ENCODE assay signal across 10 cellular contexts in genomic region chr3:101065962-101066361, GRCh38.
A peak's percentile ranks its signal among the peaks of the same experiment; 100 is the strongest.
DNase-seq lines count a peak whose midpoint lies in the region; TF ChIP-seq lines count a peak whose summit lies in the region.
"Had no signal": no experiment of that assay in that cellular context is flagged by ENCODE, and none has a peak within 500 bp of the region (broad histone marks: within the 10 kb centered on the region; RNA-seq: fewer than 3 reads in every experiment).

No MANE protein-coding gene starts in this region.

- H3K27me3 Mint-ChIP-seq in activated CD4-positive, alpha-beta memory T cell treated with anti-CD3 and anti-CD28 coated beads, Interleukin-2, amount 10 ng/mL, durations not matched to agents 7 days and 5 days, result peaks cover 12% of the 10 kb centered on the region
- H3K27me3 Mint-ChIP-seq: type B pancreatic cell had no signal

- H3K4me1 Mint-ChIP-seq in activated CD4-positive, alpha-beta memory T cell treated with anti-CD3 and anti-CD28 coated beads, Interleukin-2, amount 10 ng/mL, durations not matched to agents 7 days and 5 days, result peaks cover 1% of the 10 kb centered on the region

- H3K4me1 ChIP-seq in transverse colon, result peaks cover 6 to 34% (median 11%) of the 10 kb centered on the region in 4 donors

- POLR2A ChIA-PET in activated CD4-positive, alpha-beta memory T cell treated with anti-CD3 and anti-CD28 coated beads, Interleukin-2, amount 10 ng/mL, durations not matched to agents 7 days and 5 days (lab: Charles Lee), result no interaction called here

- no peaks in the 10 kb centered on the region for H3K9me3 ChIP-seq in transverse colon

- no peaks in the 10 kb centered on the region for H3K36me3 Mint-ChIP-seq in activated CD4-positive, alpha-beta memory T cell treated with anti-CD3 and anti-CD28 coated beads, Interleukin-2, amount 10 ng/mL, durations not matched to agents 7 days and 5 days (ENCODE audit: low read depth)
- H3K36me3 Mint-ChIP-seq: type B pancreatic cell had no signal

- H3K36me3 ChIP-seq in transverse colon, result no peaks in the 10 kb centered on the region

- peaks cover 2% of the 10 kb centered on the region for H3K9me3 Mint-ChIP-seq in activated CD4-positive, alpha-beta memory T cell treated with anti-CD3 and anti-CD28 coated beads, Interleukin-2, amount 10 ng/mL, durations not matched to agents 7 days and 5 days
- H3K9me3 Mint-ChIP-seq: type B pancreatic cell had no signal

- H3K27me3 ChIP-seq in transverse colon, result no peaks in the 10 kb centered on the region

- H3K27ac Mint-ChIP-seq in activated CD4-positive, alpha-beta memory T cell treated with anti-CD3 and anti-CD28 coated beads, Interleukin-2, amount 10 ng/mL, durations not matched to agents 7 days and 5 days, result no peak overlapping the region
- H3K27ac Mint-ChIP-seq: T-helper 1 cell treated with Interleukin-12 subunit alpha and Interleukin-12 subunit beta and Interleukin-4 antibody, amounts not matched to agents 30 μg/mL and 1 μg/mL, for 36 hours; type B pancreatic cell had no signal

- no peak overlapping the region for H3K4me3 Mint-ChIP-seq in activated CD4-positive, alpha-beta memory T cell treated with anti-CD3 and anti-CD28 coated beads, Interleukin-2, amount 10 ng/mL, durations not matched to agents 7 days and 5 days
- H3K4me3 Mint-ChIP-seq: T-helper 1 cell treated with Interleukin-12 subunit alpha and Interleukin-12 subunit beta and Interleukin-4 antibody, amounts not matched to agents 30 μg/mL and 1 μg/mL, for 36 hours; type B pancreatic cell had no signal

- TF ChIP-seq POLR2A in transverse colon (IDR thresholded peaks at IDR 0.05), result no peak

- intact Hi-C loops in transverse colon (cut with DNase I; ENCODE audit: low total_unique reads), result no loop called here

- no peak overlapping the region for H3K4me3 ChIP-seq in transverse colon

- CTCF ChIA-PET in activated CD4-positive, alpha-beta memory T cell treated with anti-CD3 and anti-CD28 coated beads, Interleukin-2, amount 10 ng/mL, durations not matched to agents 7 days and 5 days (lab: Charles Lee), result no interaction called here

- DNase-seq in HS-5 (ENCODE audit: low read depth) (peak; percentile 83), brain pericyte (ENCODE audit: low read depth, low spot score) (peak; percentile 41), hepatic stellate cell (ENCODE audit: low spot score) (peak; percentile 32), transverse colon (no peak), UCSD-AML1 (lab: John Stamatoyannopoulos, UW; ENCODE audit: unreplicated experiment) (no peak), NCI-H1105 (lab: John Stamatoyannopoulos, UW) (no peak)
- no peak for DNase-seq in activated CD4-positive, alpha-beta memory T cell treated with anti-CD3 and anti-CD28 coated beads, Interleukin-2, amount 10 ng/mL, durations not matched to agents 7 days and 5 days
- DNase-seq: NCI-H2171 had no signal

- in situ Hi-C loops in transverse colon (cut with MboI; ENCODE audit: low pct_ligation_motif_present in 1 of 4, low pct_unique_long_range_greater_than_20kb in 1 of 4, low sequenced_read_pairs in 3 of 4), result no loop called here

- WGBS in transverse colon (ENCODE audit: low coverage in 1 of 2), 2 donors, result 72 to 81% methylated on average over 3 of the region's 3 CpGs

- peak overlapping the region; percentile 5 to 40 (median 26) for H3K27ac ChIP-seq in transverse colon

- no peak for TF ChIP-seq EP300 in transverse colon (IDR thresholded peaks at IDR 0.05; ENCODE audit: low read depth)

- TF ChIP-seq CTCF in transverse colon (IDR thresholded peaks at IDR 0.05), result no peak

Comparison
In these comparisons a context has a peak if more than half of its experiments do, and no peak if none do; other contexts are left out.
1. DNase-seq: peak in HS-5 (single experiment), brain pericyte (single experiment) and hepatic stellate cell (single experiment); none in transverse colon (single experiment), activated CD4-positive, alpha-beta memory T cell treated with anti-CD3 and anti-CD28 coated beads, Interleukin-2, amount 10 ng/mL, durations not matched to agents 7 days and 5 days (single experiment), UCSD-AML1 (single experiment) and NCI-H1105 (single experiment).